In genomic region chr11:9613830-9614762, GRCh38 we compare ENCODE assay signal across 8 cellular contexts. TPM values are rescaled to one million over a fixed set of nuclear protein-coding genes. Genes with fewer than 3 reads are reported as not detected.
DNase-seq lines count a peak whose midpoint lies in the region; ATAC-seq and TF ChIP-seq lines count a peak whose summit lies in the region.

No MANE protein-coding gene starts in this region.

- no peaks in the 10 kb centered on the region for H3K27me3 Mint-ChIP-seq in activated naive CD8-positive, alpha-beta T cell treated with anti-CD3 and anti-CD28 coated beads, Interleukin-2, amount 50 U/mL, for 24 hours
- no peaks in the 10 kb centered on the region for H3K27me3 Mint-ChIP-seq in type B pancreatic cell

- H3K36me3 Mint-ChIP-seq in activated naive CD8-positive, alpha-beta T cell treated with anti-CD3 and anti-CD28 coated beads, Interleukin-2, amount 50 U/mL, for 24 hours (ENCODE audit: low read depth) = no peaks in the 10 kb centered on the region
- H3K36me3 Mint-ChIP-seq in type B pancreatic cell = no peaks in the 10 kb centered on the region

- ATAC-seq in activated naive CD8-positive, alpha-beta T cell treated with anti-CD3 and anti-CD28 coated beads, Interleukin-2, amount 50 U/mL, for 24 hours = peak; percentile 79

- peak overlapping the region; percentile 93 for H3K4me2 ChIP-seq in SU-DHL-6 (ENCODE audit: low read depth, low read length, poor library complexity, severe bottlenecking)

- intact Hi-C loops in cardiac septum (cut with DNase I) = loop anchor here (2.0 to 5.0 kb wide), 5 partner anchors 39 to 152 kb away; partner anchors contain the start of genes SWAP70 and ZNF143

- no peaks in the 10 kb centered on the region for H3K9me3 ChIP-seq in SU-DHL-6 (ENCODE audit: insufficient read depth, low read length)

- H3K4me1 Mint-ChIP-seq in activated naive CD8-positive, alpha-beta T cell treated with anti-CD3 and anti-CD28 coated beads, Interleukin-2, amount 50 U/mL, for 24 hours = peaks cover 65% of the 10 kb centered on the region
- H3K4me1 Mint-ChIP-seq in type B pancreatic cell (ENCODE audit: unreplicated experiment) = peaks cover 24% of the 10 kb centered on the region

- peaks cover 10% of the 10 kb centered on the region; the same call in 1 of the 2 replicates for H3K79me2 ChIP-seq in SU-DHL-6 (ENCODE audit: insufficient read depth, low read length)

- DNase-seq in GM03348 (ENCODE audit: low spot score) (peak; percentile 93), H4 (ENCODE audit: low spot score) (peak; percentile 68), LHCN-M2 (ENCODE audit: low read depth) (peak; percentile 75), cardiac septum (ENCODE audit: low spot score) (peak; percentile 96), pons (ENCODE audit: low spot score) (peak; percentile 73), type B pancreatic cell (ENCODE audit: extremely low spot score, unreplicated experiment) (peak; percentile 93)
- DNase-seq in activated naive CD8-positive, alpha-beta T cell treated with anti-CD3 and anti-CD28 coated beads, Interleukin-2, amount 50 U/mL, for 24 hours = peak; percentile 96

- peak overlapping the region; percentile 45 for H3K4me3 ChIP-seq in SU-DHL-6 (ENCODE audit: insufficient read depth, low read length, poor library complexity, severe bottlenecking)

- H3K9ac ChIP-seq in SU-DHL-6 (ENCODE audit: low read length) = peak overlapping the region; percentile 76

- H3K27ac ChIP-seq in SU-DHL-6 (ENCODE audit: low read depth, low read length) = peak overlapping the region; percentile 98

- H3K27me3 ChIP-seq in SU-DHL-6 (ENCODE audit: low read length) = no peaks in the 10 kb centered on the region

- H4K20me1 ChIP-seq in SU-DHL-6 (ENCODE audit: low read depth, low read length) = no peaks in the 10 kb centered on the region

- no peaks in the 10 kb centered on the region for H3K9me3 Mint-ChIP-seq in activated naive CD8-positive, alpha-beta T cell treated with anti-CD3 and anti-CD28 coated beads, Interleukin-2, amount 50 U/mL, for 24 hours
- peaks cover 10% of the 10 kb centered on the region for H3K9me3 Mint-ChIP-seq in type B pancreatic cell

- H3K27ac Mint-ChIP-seq in activated naive CD8-positive, alpha-beta T cell treated with anti-CD3 and anti-CD28 coated beads, Interleukin-2, amount 50 U/mL, for 24 hours = peak overlapping the region; percentile 100
- H3K27ac Mint-ChIP-seq in type B pancreatic cell = peak overlapping the region; percentile 99

- H3K9me2 ChIP-seq in SU-DHL-6 (replicated peaks; ENCODE audit: insufficient read depth, low read length) = no peaks in the 10 kb centered on the region

- no peak overlapping the region for H2AFZ ChIP-seq in SU-DHL-6 (ENCODE audit: low read depth, low read length, severe bottlenecking)

- H3K36me3 ChIP-seq in SU-DHL-6 (ENCODE audit: low read length) = no peaks in the 10 kb centered on the region

- peak; percentile 96 for TF ChIP-seq CTCF in SU-DHL-6 (IDR thresholded peaks at IDR 0.05; ENCODE audit: insufficient read depth, low read length, poor library complexity, severe bottlenecking)
- peak; percentile 82 for TF ChIP-seq CTCF in type B pancreatic cell (conservative IDR thresholded peaks at IDR 0.05)

- H3F3A ChIP-seq in SU-DHL-6 (ENCODE audit: insufficient read depth) = peaks cover 93% of the 10 kb centered on the region

- H3K4me3 Mint-ChIP-seq in activated naive CD8-positive, alpha-beta T cell treated with anti-CD3 and anti-CD28 coated beads, Interleukin-2, amount 50 U/mL, for 24 hours = peak overlapping the region; percentile 78
- peak overlapping the region; percentile 93 for H3K4me3 Mint-ChIP-seq in type B pancreatic cell

RNA-seq across cellular contexts. Expression of gene WEE1, which starts 40.6 kb away (rescaled TPM):
- total RNA-seq in H4 (2014; rRNA removed; shearing (Covaris generic)) = 46.7 and 53.8 TPM in 2 replicates
- 69.2 and 87.8 TPM in 2 replicates for total RNA-seq in LHCN-M2 (2014; rRNA removed)
- polyA plus RNA-seq in LHCN-M2 (2012) = 25.1 TPM
- 95.1 TPM for total RNA-seq in cardiac septum
- total RNA-seq in type B pancreatic cell (ENCODE audit: low replicate concordance) = 80.1 and 104 TPM in 2 replicates

RNA-seq across cellular contexts. Expression of gene SWAP70, which starts 49.8 kb away (rescaled TPM):
- total RNA-seq in H4 (2014; rRNA removed; shearing (Covaris generic)) = 12.4 and 14.3 TPM in 2 replicates
- 19.4 and 24.1 TPM in 2 replicates for total RNA-seq in LHCN-M2 (2014; rRNA removed)
- polyA plus RNA-seq in LHCN-M2 (2012) = 20.1 TPM
- total RNA-seq in cardiac septum = 27.6 TPM
- 18.8 and 35.6 TPM in 2 replicates for total RNA-seq in type B pancreatic cell (ENCODE audit: low replicate concordance)

Comparison
In these comparisons a context has a peak if more than half of its experiments do, and no peak if none do; other contexts are left out.
1. Peak in every context shown above with its lines: DNase-seq, ATAC-seq, H3K4me3 ChIP-seq and H3K27ac ChIP-seq.